ENCODE assay signal across 8 cellular contexts in the genomic region with DNA sequence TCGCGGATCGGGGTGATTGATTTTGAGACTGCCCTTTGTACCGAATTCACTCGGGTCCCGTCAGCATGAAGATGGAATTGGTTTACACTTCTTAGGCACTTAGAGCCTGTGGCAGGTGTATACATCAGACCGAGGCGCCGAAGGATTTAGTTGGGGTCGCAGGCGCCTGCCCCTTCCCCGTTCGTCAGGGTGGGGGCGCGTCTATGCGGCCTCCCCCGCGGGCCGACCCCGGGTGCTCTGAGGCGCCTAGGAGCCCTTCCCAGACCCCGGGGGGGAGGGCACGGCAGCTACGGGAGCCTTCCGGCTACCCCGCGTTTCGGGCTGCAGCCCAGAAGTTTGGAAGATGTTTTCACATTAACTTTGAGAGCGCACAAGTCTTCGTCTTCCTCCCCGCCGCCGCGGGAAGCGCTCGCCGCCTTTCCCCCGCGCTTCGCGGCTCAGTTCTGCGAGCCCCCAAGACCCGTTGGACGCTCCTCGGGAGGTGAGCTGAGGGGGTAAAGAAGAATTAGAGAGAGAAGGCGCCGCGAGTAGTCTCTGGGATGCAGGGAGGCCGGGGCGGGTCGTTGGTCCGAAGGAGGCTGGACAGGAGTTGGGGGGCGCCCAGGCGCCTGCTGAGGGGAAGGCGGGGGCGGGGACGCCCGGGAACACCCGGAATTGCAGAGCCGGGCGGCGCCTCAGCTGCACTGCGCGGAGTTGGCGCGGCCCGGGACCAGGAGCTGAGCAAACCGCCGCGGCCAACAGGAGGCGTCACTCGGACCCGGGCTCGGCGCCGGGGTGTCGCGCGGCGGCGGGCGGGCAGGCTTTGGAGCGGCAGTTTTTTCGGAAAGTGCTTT. TPM values are rescaled to one million over a fixed set of nuclear protein-coding genes. Genes with fewer than 3 reads are reported as not detected.
DNase-seq lines count a peak whose midpoint lies in the region; ATAC-seq, FAIRE-seq and TF ChIP-seq lines count a peak whose summit lies in the region.

No MANE protein-coding gene starts in this region.

- peak overlapping the region; percentile 91 for H3K9ac ChIP-seq in KMS-11
- H3K9ac ChIP-seq in keratinocyte (ENCODE audit: control insufficient read depth, extremely low read depth, insufficient read depth, low read length) = peak overlapping the region; percentile 86

- ATAC-seq in GM18517 (IDR thresholded peaks at IDR 0.05; ENCODE audit: unreplicated experiment) = no peak
- no peak for ATAC-seq in GM19452 (IDR thresholded peaks at IDR 0.05; ENCODE audit: unreplicated experiment)

- FAIRE-seq in keratinocyte (lab: Jason Lieb, UNC) = no peak

- H2AFZ ChIP-seq in KMS-11 (ENCODE audit: low read depth) = no peak overlapping the region; the same call in 1 of the 2 replicates
- H2AFZ ChIP-seq in keratinocyte (ENCODE audit: control insufficient read depth, low read length) = no peak overlapping the region

- H3K27ac ChIP-seq in KMS-11 (peak overlapping the region; percentile 87), keratinocyte (ENCODE audit: control insufficient read depth, insufficient read depth, low read length) (peak overlapping the region; percentile 85)

- no peaks in the 10 kb centered on the region for H3K9me1 ChIP-seq in keratinocyte (ENCODE audit: control insufficient read depth, extremely low read depth, insufficient read depth, low read length)

- peaks cover 52% of the 10 kb centered on the region for H3K4me1 ChIP-seq in KMS-11 (ENCODE audit: low read depth, poor library complexity, severe bottlenecking)
- peaks cover 39% of the 10 kb centered on the region for H3K4me1 ChIP-seq in keratinocyte (ENCODE audit: control insufficient read depth, extremely low read depth, insufficient read depth, low read length)

- H3K4me2 ChIP-seq in KMS-11 (peak overlapping the region; percentile 96), keratinocyte (ENCODE audit: control insufficient read depth, extremely low read depth, insufficient read depth, low read depth, low read length) (peak overlapping the region; percentile 86)

- H3K79me2 ChIP-seq in KMS-11 (ENCODE audit: insufficient read depth, low read depth) (peaks cover 56% of the 10 kb centered on the region), keratinocyte (ENCODE audit: control insufficient read depth, insufficient read depth, low read length) (peaks cover 58% of the 10 kb centered on the region)

- TF ChIP-seq CTCF in KMS-11 (conservative IDR thresholded peaks at IDR 0.05; ENCODE audit: low read depth, low read length) (peak; percentile 55), WI38 (IDR thresholded peaks at IDR 0.05; ENCODE audit: low read depth, low read length) (peak; percentile 36; the same call in 1 of the 2 replicates), cardiac fibroblast (IDR thresholded peaks at IDR 0.05; ENCODE audit: low read depth, low read length) (peak; percentile 13), keratinocyte (optimal IDR thresholded peaks at IDR 0.05 in 1 of 3, IDR thresholded peaks at IDR 0.05 in 1 of 3, conservative IDR thresholded peaks at IDR 0.05 in 1 of 3; ENCODE audit: extremely low read depth in 1 of 3, insufficient read depth in 2 of 3, low read length in 3 of 3) (peak in 2 of 3 experiments; percentile 42 to 51)

- no peaks in the 10 kb centered on the region for H3K27me3 ChIP-seq in KMS-11 (ENCODE audit: insufficient read depth, low read depth)
- H3K27me3 ChIP-seq in keratinocyte (ENCODE audit: control insufficient read depth, extremely low read depth, insufficient read depth, low read length) = no peaks in the 10 kb centered on the region

- peak overlapping the region; percentile 8 for H3K4me3 ChIP-seq in KMS-11 (IDR thresholded peaks at IDR 0.05; ENCODE audit: insufficient read depth, low read depth, low read length)
- peak overlapping the region; percentile 91 for H3K4me3 ChIP-seq in WI38 (ENCODE audit: low read depth, low read length)
- H3K4me3 ChIP-seq in cardiac fibroblast (replicated peaks in 1 of 2; ENCODE audit: low read depth in 2 of 2, low read length in 2 of 2) = peak overlapping the region; percentile 80 to 82
- peak overlapping the region; percentile 67 to 93 (median 88) for H3K4me3 ChIP-seq in keratinocyte (ENCODE audit: control insufficient read depth in 2 of 3, extremely low read depth in 1 of 3, insufficient read depth in 2 of 3, low read depth in 1 of 3, low read length in 3 of 3)

- DNase-seq in GM03348 (ENCODE audit: low spot score) (peak; percentile 63), cardiac fibroblast (ENCODE audit: low read depth in 2 of 2) (peak; percentile 53 to 75), keratinocyte (ENCODE audit: low read depth, low spot score) (no peak)
- peak; percentile 5 to 17 for DNase-seq in stimulated activated CD4-positive, alpha-beta T cell treated with anti-CD3 and anti-CD28 coated beads, Interleukin-12 subunit alpha, Interleukin-12 subunit beta, amount 100 ng/mL, for 24 hours (ENCODE audit: low read depth in 2 of 2)

- no peaks in the 10 kb centered on the region for H3K9me3 ChIP-seq in keratinocyte (ENCODE audit: control insufficient read depth, low read depth, low read length)

- dilution Hi-C loops in keratinocyte (cut with MboI; ENCODE audit: extremely low pct_ligation_motif_present, low sequenced_read_pairs) = no loop called here

- peaks cover 26% of the 10 kb centered on the region for H3K36me3 ChIP-seq in KMS-11 (ENCODE audit: insufficient read depth)
- H3K36me3 ChIP-seq in keratinocyte (ENCODE audit: control insufficient read depth in 2 of 2, extremely low read depth in 1 of 2, insufficient read depth in 2 of 2, low read length in 2 of 2) = peaks cover 6 to 23% of the 10 kb centered on the region in 2 experiments

- H4K20me1 ChIP-seq in KMS-11 (ENCODE audit: insufficient read depth) (peaks cover 43% of the 10 kb centered on the region), keratinocyte (ENCODE audit: control insufficient read depth, extremely low read depth, insufficient read depth, low read length) (peaks cover 14% of the 10 kb centered on the region)

RNA-seq across cellular contexts. Expression of a gene that starts 0.7 kb away (rescaled TPM):
- polyA plus RNA-seq in keratinocyte = 41.5 to 62.0 TPM (median 44.6 TPM) in 3 replicates
- 22.3 TPM for polyA plus RNA-seq in keratinocyte (2011; ENCODE audit: low read depth)
- polyA plus RNA-seq in keratinocyte (2011; cell fraction: cytosol; rRNA removed) = 24.6 and 53.9 TPM in 2 replicates
- 42.8 and 54.5 TPM in 2 replicates for polyA plus RNA-seq in keratinocyte (2011; cell fraction: nucleus; rRNA removed)
- polyA plus RNA-seq in keratinocyte (2012; ENCODE audit: low replicate concordance) = 42.8 and 45.7 TPM in 2 replicates
- 45.3 to 110 TPM (median 47.2 TPM) in 3 replicates for polyA minus RNA-seq in keratinocyte
- 21.5 TPM for polyA minus RNA-seq in keratinocyte (2011; cell fraction: cytosol; rRNA and poly(A)+ RNA removed)
- 50.3 and 114 TPM in 2 replicates for polyA minus RNA-seq in keratinocyte (2011; cell fraction: nucleus; rRNA and poly(A)+ RNA removed)

Comparison
In these comparisons a context has a peak if more than half of its experiments do, and no peak if none do; other contexts are left out.
1. H3K4me3 ChIP-seq: peak in every context shown above with its lines; median percentile 91 in WI38; 88 in keratinocyte; 81 in cardiac fibroblast; 8 in KMS-11.